8 cellular contexts compared by ENCODE assay signal in the genomic region with DNA sequence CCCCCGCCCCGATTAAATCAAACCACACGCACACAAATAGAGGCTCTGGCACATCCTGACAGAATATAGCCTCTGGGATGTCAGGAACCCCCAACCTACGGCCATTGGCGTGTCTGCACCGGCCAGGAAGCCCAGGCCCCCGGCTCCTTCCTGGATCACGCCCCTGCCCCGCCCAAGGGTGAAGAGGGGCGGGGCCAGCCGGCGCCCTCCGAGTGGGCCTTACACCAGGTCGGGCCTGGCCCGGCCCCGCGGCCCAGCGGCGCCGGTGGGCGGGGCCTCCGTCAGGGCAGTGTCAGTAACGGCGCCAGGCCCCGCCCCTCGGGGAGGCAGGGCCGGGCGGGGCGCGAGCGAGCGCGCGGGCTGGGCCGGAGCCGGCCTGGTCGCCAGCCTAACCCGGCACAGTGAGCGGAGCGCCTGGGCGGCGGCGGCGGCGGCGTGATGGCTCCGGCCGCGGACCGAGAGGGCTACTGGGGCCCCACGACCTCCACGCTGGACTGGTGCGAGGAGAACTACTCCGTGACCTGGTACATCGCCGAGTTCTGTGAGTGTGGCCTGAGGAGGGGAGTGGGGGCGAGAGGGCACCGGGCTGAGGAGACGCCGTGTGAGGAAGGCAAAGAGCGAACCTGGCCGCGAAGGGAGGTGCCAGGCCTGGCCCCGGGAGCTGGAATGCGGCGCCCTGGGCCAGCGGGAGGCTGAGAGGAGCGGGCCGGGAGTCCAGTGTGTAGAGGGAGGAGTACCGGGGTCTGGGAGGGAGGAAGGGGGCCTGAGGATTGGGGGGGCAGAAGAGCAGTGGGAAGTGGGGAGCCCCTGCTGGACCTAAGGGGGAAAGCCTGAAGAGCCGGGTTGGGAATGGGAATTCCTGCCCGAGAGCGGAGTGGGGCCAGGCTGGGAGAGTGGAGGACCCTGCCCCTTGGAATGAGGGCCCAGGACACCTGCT. TPM values are rescaled to one million over a fixed set of nuclear protein-coding genes. Genes with fewer than 3 reads are reported as not detected.
A peak's percentile ranks its signal among the peaks of the same experiment; 100 is the strongest.
DNase-seq lines count a peak whose midpoint lies in the region; ATAC-seq and TF ChIP-seq lines count a peak whose summit lies in the region.

A gene (plus strand): TSS at position 380 of the 937 bp plus-strand sequence. CDS start 59 bp downstream, at position 439.

- no peaks in the 10 kb centered on the region for H3K9me2 ChIP-seq in SU-DHL-6 (replicated peaks; ENCODE audit: insufficient read depth, low read length)

- no peaks in the 10 kb centered on the region for H3K36me3 ChIP-seq in SU-DHL-6 (ENCODE audit: low read length)
- H3K36me3 ChIP-seq in cardiac muscle cell: no peaks in the 10 kb centered on the region

- peaks cover 9% of the 10 kb centered on the region for H3K36me3 Mint-ChIP-seq in activated naive CD8-positive, alpha-beta T cell treated with anti-CD3 and anti-CD28 coated beads, Interleukin-2, amount 10 ng/mL, durations not matched to agents 7 days and 5 days
- H3K36me3 Mint-ChIP-seq in type B pancreatic cell: peaks cover 3% of the 10 kb centered on the region

- H3K9ac ChIP-seq in SU-DHL-6 (ENCODE audit: low read length): peak within 1 kb of the TSS; percentile 81

- H3K79me2 ChIP-seq in SU-DHL-6 (ENCODE audit: insufficient read depth, low read length): no peaks in the 10 kb centered on the region

- H3K4me1 ChIP-seq in cardiac muscle cell (ENCODE audit: low read depth): peaks cover 8% of the 10 kb centered on the region

- H3K9me3 ChIP-seq in SU-DHL-6 (ENCODE audit: insufficient read depth, low read length): no peaks in the 10 kb centered on the region
- H3K9me3 ChIP-seq in cardiac muscle cell (ENCODE audit: low read depth): no peaks in the 10 kb centered on the region

- POLR2A ChIA-PET in activated naive CD8-positive, alpha-beta T cell treated with anti-CD3 and anti-CD28 coated beads, Interleukin-2, amount 10 ng/mL, durations not matched to agents 7 days and 5 days (lab: Charles Lee): interaction anchor here (0.5 kb wide), 1 partner anchor 163 kb away, joined by 3 read pairs; no protein-coding TSS in a partner anchor

- no peaks in the 10 kb centered on the region for H3K27me3 Mint-ChIP-seq in activated naive CD8-positive, alpha-beta T cell treated with anti-CD3 and anti-CD28 coated beads, Interleukin-2, amount 10 ng/mL, durations not matched to agents 7 days and 5 days
- H3K27me3 Mint-ChIP-seq in type B pancreatic cell: no peaks in the 10 kb centered on the region

- H3K4me3 ChIP-seq in SU-DHL-6 (ENCODE audit: insufficient read depth, low read length, poor library complexity, severe bottlenecking) (peak within 1 kb of the TSS; percentile 89), cardiac muscle cell (peak within 1 kb of the TSS; percentile 66)

- peaks cover 24% of the 10 kb centered on the region for H3K4me1 Mint-ChIP-seq in activated naive CD8-positive, alpha-beta T cell treated with anti-CD3 and anti-CD28 coated beads, Interleukin-2, amount 10 ng/mL, durations not matched to agents 7 days and 5 days
- H3K4me1 Mint-ChIP-seq in type B pancreatic cell (ENCODE audit: unreplicated experiment): peaks cover 17% of the 10 kb centered on the region

- no peaks in the 10 kb centered on the region for H3K27me3 ChIP-seq in SU-DHL-6 (ENCODE audit: low read length)
- no peaks in the 10 kb centered on the region for H3K27me3 ChIP-seq in cardiac muscle cell

- intact Hi-C loops in posterior cingulate gyrus (cut with DNase I): loop anchor here (2.0 to 5.0 kb wide), 2 partner anchors 54 to 58 kb away; no protein-coding TSS in a partner anchor

- peak within 1 kb of the TSS; percentile 97 for H2AFZ ChIP-seq in SU-DHL-6 (ENCODE audit: low read depth, low read length, severe bottlenecking)

- peak; percentile 60 for DNase-seq in NCI-H1048 (lab: John Stamatoyannopoulos, UW)
- peak; percentile 96 for DNase-seq in activated naive CD8-positive, alpha-beta T cell treated with anti-CD3 and anti-CD28 coated beads, Interleukin-2, amount 10 ng/mL, durations not matched to agents 7 days and 5 days
- DNase-seq in cardiac muscle cell (ENCODE audit: low read depth in 1 of 2, low spot score in 1 of 2): peak; percentile 96
- DNase-seq in posterior cingulate gyrus: peak; percentile 75 to 98 (median 86)
- peak; percentile 89 for DNase-seq in type B pancreatic cell (ENCODE audit: extremely low spot score, unreplicated experiment)

- H3K4me2 ChIP-seq in SU-DHL-6 (ENCODE audit: low read depth, low read length, poor library complexity, severe bottlenecking): peak within 1 kb of the TSS; percentile 70

- H3K27ac ChIP-seq in SU-DHL-6 (ENCODE audit: low read depth, low read length) (no peak within 1 kb of the TSS), cardiac muscle cell (peak within 1 kb of the TSS; percentile 90)

- H3K27ac Mint-ChIP-seq in activated naive CD8-positive, alpha-beta T cell treated with anti-CD3 and anti-CD28 coated beads, Interleukin-2, amount 10 ng/mL, durations not matched to agents 7 days and 5 days: peak within 1 kb of the TSS; percentile 85
- H3K27ac Mint-ChIP-seq in type B pancreatic cell: peak within 1 kb of the TSS; percentile 96

- H3K9me3 Mint-ChIP-seq in activated naive CD8-positive, alpha-beta T cell treated with anti-CD3 and anti-CD28 coated beads, Interleukin-2, amount 10 ng/mL, durations not matched to agents 7 days and 5 days: no peaks in the 10 kb centered on the region
- peaks cover 5% of the 10 kb centered on the region for H3K9me3 Mint-ChIP-seq in type B pancreatic cell

- no peaks in the 10 kb centered on the region for H4K20me1 ChIP-seq in SU-DHL-6 (ENCODE audit: low read depth, low read length)

- H3K4me3 Mint-ChIP-seq in activated naive CD8-positive, alpha-beta T cell treated with anti-CD3 and anti-CD28 coated beads, Interleukin-2, amount 10 ng/mL, durations not matched to agents 7 days and 5 days: peak within 1 kb of the TSS; percentile 91
- H3K4me3 Mint-ChIP-seq in type B pancreatic cell: peak within 1 kb of the TSS; percentile 96

- TF ChIP-seq CTCF in GM12873 (IDR thresholded peaks at IDR 0.05; ENCODE audit: insufficient read depth, low read depth, low read length, missing control alignments): peak; percentile 14
- no peak for TF ChIP-seq CTCF in SU-DHL-6 (IDR thresholded peaks at IDR 0.05; ENCODE audit: insufficient read depth, low read length, poor library complexity, severe bottlenecking)
- peak; percentile 27 for TF ChIP-seq CTCF in cardiac muscle cell (IDR thresholded peaks at IDR 0.05; ENCODE audit: low read depth, low read length)
- TF ChIP-seq CTCF in type B pancreatic cell (conservative IDR thresholded peaks at IDR 0.05): peak; percentile 48

- peaks cover 5% of the 10 kb centered on the region; the same call in 1 of the 2 replicates for H3F3A ChIP-seq in SU-DHL-6 (ENCODE audit: insufficient read depth)

- peak; percentile 97 for ATAC-seq in HG02610 (IDR thresholded peaks at IDR 0.05; ENCODE audit: unreplicated experiment)
- ATAC-seq in activated naive CD8-positive, alpha-beta T cell treated with anti-CD3 and anti-CD28 coated beads, Interleukin-2, amount 10 ng/mL, durations not matched to agents 7 days and 5 days (ENCODE audit: low read depth): peak; percentile 98

RNA-seq across cellular contexts. Expression of the gene that starts here (rescaled TPM):
- total RNA-seq in activated naive CD8-positive, alpha-beta T cell treated with anti-CD3 and anti-CD28 coated beads, Interleukin-2, amount 10 ng/mL, durations not matched to agents 7 days and 5 days: 10 to 100 TPM; 10.4 to 13.2 TPM
- 5.6 and 7.3 TPM in 2 replicates for total RNA-seq in cardiac muscle cell
- 9.8 and 13.4 TPM in 2 replicates for polyA plus RNA-seq in cardiac muscle cell
- 25.7 and 39.3 TPM in 2 replicates for total RNA-seq in type B pancreatic cell (ENCODE audit: low replicate concordance)
